In genomic region chr14:70317091-70317968, GRCh38 we compare ENCODE assay signal across 13 cellular contexts.
"Had no signal": no experiment of that assay in that cellular context is flagged by ENCODE, and none has a peak within 500 bp of the region (broad histone marks: within the 10 kb centered on the region; RNA-seq: fewer than 3 reads in every experiment).

No MANE protein-coding gene starts in this region.

- H3K4me3 ChIP-seq: lower lobe of right lung, thoracic aorta had no signal

- H3K27me3 ChIP-seq: brain microvascular endothelial cell, foreskin keratinocyte had no signal

- DNase-seq: activated naive CD4-positive, alpha-beta T cell; activated naive CD8-positive, alpha-beta T cell treated with anti-CD3 and anti-CD28 coated beads, Interleukin-2, amount 10 ng/mL, durations not matched to agents 7 days and 5 days; effector memory CD4-positive, alpha-beta T cell; left cardiac atrium; lower lobe of right lung had no signal

- H3K27ac ChIP-seq: brain microvascular endothelial cell, foreskin keratinocyte, lower lobe of right lung, thoracic aorta had no signal

- H3K36me3 ChIP-seq: brain microvascular endothelial cell, lower lobe of right lung, thoracic aorta had no signal

- H3K4me3 Mint-ChIP-seq: activated naive CD8-positive, alpha-beta T cell treated with anti-CD3 and anti-CD28 coated beads, Interleukin-2, amount 10 ng/mL, durations not matched to agents 7 days and 5 days; central memory CD8-positive, alpha-beta T cell; mesothelial cell of epicardium; stimulated activated effector memory CD8-positive, alpha-beta T cell treated with anti-CD3 and anti-CD28 coated beads, Interleukin-12 subunit alpha, Interleukin-12 subunit beta, amount 100 ng/mL, for 72 hours had no signal

- H3K27ac Mint-ChIP-seq: activated naive CD8-positive, alpha-beta T cell treated with anti-CD3 and anti-CD28 coated beads, Interleukin-2, amount 10 ng/mL, durations not matched to agents 7 days and 5 days; mesothelial cell of epicardium; stimulated activated effector memory CD8-positive, alpha-beta T cell treated with anti-CD3 and anti-CD28 coated beads, Interleukin-12 subunit alpha, Interleukin-12 subunit beta, amount 100 ng/mL, for 72 hours had no signal

- H3K36me3 Mint-ChIP-seq: activated naive CD8-positive, alpha-beta T cell treated with anti-CD3 and anti-CD28 coated beads, Interleukin-2, amount 10 ng/mL, durations not matched to agents 7 days and 5 days; mesothelial cell of epicardium; stimulated activated effector memory CD8-positive, alpha-beta T cell treated with anti-CD3 and anti-CD28 coated beads, Interleukin-12 subunit alpha, Interleukin-12 subunit beta, amount 100 ng/mL, for 72 hours had no signal

- FAIRE-seq: TTC549 had no signal

- H3K9me3 ChIP-seq: lower lobe of right lung, thoracic aorta had no signal

- H3K9me3 Mint-ChIP-seq: central memory CD8-positive, alpha-beta T cell; mesothelial cell of epicardium; stimulated activated effector memory CD8-positive, alpha-beta T cell treated with anti-CD3 and anti-CD28 coated beads, Interleukin-12 subunit alpha, Interleukin-12 subunit beta, amount 100 ng/mL, for 72 hours had no signal

- ATAC-seq: activated CD4-positive, CD25-positive, alpha-beta regulatory T cell treated with anti-CD3 and anti-CD28 coated beads, Interleukin-2, amount 50 U/mL, for 24 hours; stimulated activated effector memory CD8-positive, alpha-beta T cell treated with anti-CD3 and anti-CD28 coated beads, Interleukin-12 subunit alpha, Interleukin-12 subunit beta, amount 100 ng/mL, for 72 hours had no signal

- H3K4me1 Mint-ChIP-seq: activated naive CD8-positive, alpha-beta T cell treated with anti-CD3 and anti-CD28 coated beads, Interleukin-2, amount 10 ng/mL, durations not matched to agents 7 days and 5 days; central memory CD8-positive, alpha-beta T cell; mesothelial cell of epicardium; stimulated activated effector memory CD8-positive, alpha-beta T cell treated with anti-CD3 and anti-CD28 coated beads, Interleukin-12 subunit alpha, Interleukin-12 subunit beta, amount 100 ng/mL, for 72 hours had no signal

- H3K4me1 ChIP-seq: foreskin keratinocyte, lower lobe of right lung had no signal
